ENCODE assay signal across 2 cellular contexts in the genomic region with DNA sequence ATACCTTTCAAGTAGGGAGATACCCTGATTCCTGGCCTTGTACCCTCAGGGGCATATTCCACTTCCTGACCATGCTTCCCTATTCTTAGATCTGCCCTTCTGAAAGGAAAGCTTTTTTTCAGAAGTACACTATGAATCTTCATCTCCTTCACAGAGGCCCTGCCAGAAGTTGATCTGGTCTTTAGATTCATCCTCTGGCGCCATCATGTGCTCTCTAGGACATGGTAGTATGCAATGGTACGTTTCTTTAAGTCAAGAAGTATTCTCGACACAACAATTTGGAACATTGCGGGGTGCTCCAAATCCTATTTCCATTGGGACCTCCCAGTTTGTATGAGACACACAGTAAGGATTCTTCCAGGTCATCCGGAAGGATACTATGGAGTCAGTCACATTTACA.
TF ChIP-seq lines count a peak whose summit lies in the region.

No MANE protein-coding gene starts in this region.

TF ChIP-seq in H1, 55 proteins besides CTCF, POLR2A, EP300 and RAD21 (continued from another document):
- TF ChIP-seq, protein P1, sequence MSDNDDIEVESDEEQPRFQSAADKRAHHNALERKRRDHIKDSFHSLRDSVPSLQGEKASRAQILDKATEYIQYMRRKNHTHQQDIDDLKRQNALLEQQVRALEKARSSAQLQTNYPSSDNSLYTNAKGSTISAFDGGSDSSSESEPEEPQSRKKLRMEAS (IDR thresholded peaks at IDR 0.05), result no peak
- TF ChIP-seq CTBP2 (IDR thresholded peaks at IDR 0.05; ENCODE audit: borderline replicate concordance, insufficient read depth, insufficient read length, low read length), result no peak
- no peak for TF ChIP-seq POU5F1 (IDR thresholded peaks at IDR 0.05; ENCODE audit: low read depth, low read length)
- TF ChIP-seq BACH1 (IDR thresholded peaks at IDR 0.05; ENCODE audit: low read length), result no peak
- no peak for TF ChIP-seq RXRA (IDR thresholded peaks at IDR 0.05; ENCODE audit: insufficient read depth, low read depth, low read length)
- no peak for TF ChIP-seq ASH2L (IDR thresholded peaks at IDR 0.05; ENCODE audit: low read length)
- no peak for TF ChIP-seq TBP (IDR thresholded peaks at IDR 0.05; ENCODE audit: low read depth, low read length)
- no peak for TF ChIP-seq SAP30 (IDR thresholded peaks at IDR 0.05; ENCODE audit: insufficient read depth, insufficient replicate concordance, low read length)
- no peak for TF ChIP-seq TCF12 (IDR thresholded peaks at IDR 0.05; ENCODE audit: low read depth, low read length)
- no peak for TF ChIP-seq CHD7 (IDR thresholded peaks at IDR 0.05; ENCODE audit: insufficient replicate concordance, low read length)

TF ChIP-seq in WTC11, 78 proteins besides CTCF, POLR2A, EP300 and RAD21 (continued from another document):
- TF ChIP-seq NFYB (CRISPR knock-in tag; conservative IDR thresholded peaks at IDR 0.05; ENCODE audit: low read depth) (no peak), PRDM15 (CRISPR knock-in tag; IDR thresholded peaks at IDR 0.05) (no peak), NR3C1 (CRISPR knock-in tag; conservative IDR thresholded peaks at IDR 0.05; ENCODE audit: low read depth) (no peak), SMAD4 (CRISPR knock-in tag; IDR thresholded peaks at IDR 0.05) (no peak), GABPB1 (CRISPR knock-in tag; IDR thresholded peaks at IDR 0.05) (no peak), ZNF317 (CRISPR knock-in tag; IDR thresholded peaks at IDR 0.05; ENCODE audit: borderline replicate concordance, low read depth) (no peak), FOXP1 (CRISPR knock-in tag; IDR thresholded peaks at IDR 0.05; ENCODE audit: borderline replicate concordance) (no peak), ELF4 (CRISPR knock-in tag; IDR thresholded peaks at IDR 0.05; ENCODE audit: low read depth) (no peak), TCF7 (CRISPR knock-in tag; IDR thresholded peaks at IDR 0.05; ENCODE audit: low read depth) (no peak), JUN (CRISPR knock-in tag; IDR thresholded peaks at IDR 0.05) (no peak), ARID4B (CRISPR knock-in tag; IDR thresholded peaks at IDR 0.05; ENCODE audit: borderline replicate concordance) (no peak), SP1 (CRISPR knock-in tag; conservative IDR thresholded peaks at IDR 0.05) (no peak), ZNF121 (CRISPR knock-in tag; IDR thresholded peaks at IDR 0.05) (no peak), ZNF425 (CRISPR knock-in tag; conservative IDR thresholded peaks at IDR 0.05) (no peak), OVOL2 (CRISPR knock-in tag; IDR thresholded peaks at IDR 0.05; ENCODE audit: borderline replicate concordance) (no peak), ZNF423 (CRISPR knock-in tag; IDR thresholded peaks at IDR 0.05) (no peak), ATF6 (CRISPR knock-in tag; IDR thresholded peaks at IDR 0.05) (no peak)
- TF ChIP-seq, protein P2, sequence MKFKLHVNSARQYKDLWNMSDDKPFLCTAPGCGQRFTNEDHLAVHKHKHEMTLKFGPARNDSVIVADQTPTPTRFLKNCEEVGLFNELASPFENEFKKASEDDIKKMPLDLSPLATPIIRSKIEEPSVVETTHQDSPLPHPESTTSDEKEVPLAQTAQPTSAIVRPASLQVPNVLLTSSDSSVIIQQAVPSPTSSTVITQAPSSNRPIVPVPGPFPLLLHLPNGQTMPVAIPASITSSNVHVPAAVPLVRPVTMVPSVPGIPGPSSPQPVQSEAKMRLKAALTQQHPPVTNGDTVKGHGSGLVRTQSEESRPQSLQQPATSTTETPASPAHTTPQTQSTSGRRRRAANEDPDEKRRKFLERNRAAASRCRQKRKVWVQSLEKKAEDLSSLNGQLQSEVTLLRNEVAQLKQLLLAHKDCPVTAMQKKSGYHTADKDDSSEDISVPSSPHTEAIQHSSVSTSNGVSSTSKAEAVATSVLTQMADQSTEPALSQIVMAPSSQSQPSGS (CRISPR knock-in tag; IDR thresholded peaks at IDR 0.05; ENCODE audit: borderline replicate concordance, low read depth), result no peak
- TF ChIP-seq, protein P3, sequence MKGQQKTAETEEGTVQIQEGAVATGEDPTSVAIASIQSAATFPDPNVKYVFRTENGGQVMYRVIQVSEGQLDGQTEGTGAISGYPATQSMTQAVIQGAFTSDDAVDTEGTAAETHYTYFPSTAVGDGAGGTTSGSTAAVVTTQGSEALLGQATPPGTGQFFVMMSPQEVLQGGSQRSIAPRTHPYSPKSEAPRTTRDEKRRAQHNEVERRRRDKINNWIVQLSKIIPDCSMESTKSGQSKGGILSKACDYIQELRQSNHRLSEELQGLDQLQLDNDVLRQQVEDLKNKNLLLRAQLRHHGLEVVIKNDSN (CRISPR knock-in tag; IDR thresholded peaks at IDR 0.05), result no peak
